ENCODE assay signal across 14 cellular contexts in the genomic region with DNA sequence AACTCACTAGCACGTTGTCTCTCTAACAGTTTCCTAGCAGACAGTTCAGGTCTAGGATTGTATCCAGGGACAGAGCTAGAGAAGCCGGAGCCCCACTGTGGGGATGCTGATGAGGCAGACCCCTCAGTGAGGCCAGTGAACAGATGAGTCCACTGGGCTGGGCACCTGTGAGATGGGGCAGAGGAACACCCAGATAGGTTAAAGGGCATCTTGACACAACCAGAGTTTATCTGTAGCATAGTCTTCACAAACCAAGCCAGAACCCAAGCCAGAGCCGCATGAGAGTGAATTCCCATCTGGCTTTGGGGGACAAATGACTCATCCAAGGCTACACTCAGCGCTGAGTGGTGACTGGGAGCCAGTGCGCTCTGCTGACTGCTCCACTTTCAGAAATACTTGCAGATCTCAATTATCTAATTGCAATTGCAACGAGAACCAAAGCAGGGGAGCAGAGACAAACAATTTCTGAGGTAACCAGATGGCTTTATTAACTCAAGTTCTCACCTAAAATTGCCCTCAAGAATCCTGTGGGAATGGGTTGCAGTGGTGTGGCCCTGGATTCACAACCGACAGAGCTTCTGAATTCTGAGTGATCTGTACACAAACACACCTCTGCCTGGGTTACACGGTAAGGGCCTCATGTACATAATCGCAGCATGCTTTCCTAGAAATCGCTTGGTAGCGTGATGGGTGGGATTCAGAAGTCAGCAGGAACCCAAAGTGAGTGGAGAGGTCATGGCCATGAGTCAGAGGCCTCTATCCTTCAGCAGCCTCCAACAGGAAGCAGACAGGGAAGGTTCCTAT. TPM values are rescaled to one million over a fixed set of nuclear protein-coding genes. Genes with fewer than 3 reads are reported as not detected.
A peak's percentile ranks its signal among the peaks of the same experiment; 100 is the strongest.
DNase-seq lines count a peak whose midpoint lies in the region; ATAC-seq and TF ChIP-seq lines count a peak whose summit lies in the region.
"Had no signal": no experiment of that assay in that cellular context is flagged by ENCODE, and none has a peak within 500 bp of the region (broad histone marks: within the 10 kb centered on the region; RNA-seq: fewer than 3 reads in every experiment).

No MANE protein-coding gene starts in this region.

- intact Hi-C loops in sigmoid colon (cut with DNase I) (no loop called here), CD14-positive monocyte (cut with micrococcal nuclease) (no loop called here)

- no peaks in the 10 kb centered on the region for H3K4me1 Mint-ChIP-seq in immature natural killer cell
- no peaks in the 10 kb centered on the region for H3K4me1 Mint-ChIP-seq in CD14-positive monocyte

- H3K27ac ChIP-seq in RWPE2 (ENCODE audit: poor library complexity, severe bottlenecking) (no peak overlapping the region), sigmoid colon (peak overlapping the region in 1 of 4 donors; percentile 5)

- no peak overlapping the region for H3K27ac Mint-ChIP-seq in immature natural killer cell
- peak overlapping the region in 1 of 7 donors; percentile 57 for H3K27ac Mint-ChIP-seq in CD14-positive monocyte
- H3K27ac Mint-ChIP-seq: dendritic cell treated with granulocyte-macrophage colony-stimulating factor and Interleukin-4, amounts not matched to agents 40 ng/mL and 50 ng/mL, for 4 days; GM23338 had no signal

- TF ChIP-seq CTCF in RWPE2 (IDR thresholded peaks at IDR 0.05; ENCODE audit: poor library complexity, severe bottlenecking), result no peak
- TF ChIP-seq CTCF in fibroblast of villous mesenchyme (IDR thresholded peaks at IDR 0.05; ENCODE audit: insufficient read depth, low read depth, low read length), result no peak
- no peak for TF ChIP-seq CTCF in sigmoid colon (IDR thresholded peaks at IDR 0.05)
- TF ChIP-seq CTCF in CD14-positive monocyte (IDR thresholded peaks at IDR 0.05), result no peak

- H3K9me3 ChIP-seq in RWPE2 (ENCODE audit: severe bottlenecking) (no peaks in the 10 kb centered on the region), sigmoid colon (no peaks in the 10 kb centered on the region)

- 29 to 73% methylated on average over 11 of the region's 11 CpGs for WGBS in sigmoid colon, 2 donors

- DNase-seq in HCEC 1CT, result peak; percentile 50
- no peak for DNase-seq in RWPE2 (ENCODE audit: low spot score)
- peak; percentile 28 for DNase-seq in fibroblast of villous mesenchyme (ENCODE audit: low read depth)
- peak; percentile 21 for DNase-seq in sigmoid colon
- no peak for DNase-seq in anterior cingulate cortex (lab: John Stamatoyannopoulos, UW)
- no peak for DNase-seq in immature natural killer cell
- DNase-seq in CD14-positive monocyte (ENCODE audit: low spot score), result no peak
- DNase-seq: activated T-cell treated with anti-CD3 and anti-CD28 coated beads, Interleukin-2, amount 50 U/mL, for 1 hour; DND-41; NCI-H1105; stimulated activated CD4-positive, alpha-beta T cell treated with anti-CD3 and anti-CD28 coated beads, Interleukin-4, amount 100 ng/mL, for 24 hours had no signal

- H3K4me1 ChIP-seq in RWPE2 (ENCODE audit: insufficient read depth, poor library complexity, severe bottlenecking) (peaks cover 18% of the 10 kb centered on the region), sigmoid colon (peaks cover 0 to 12% (median 9%) of the 10 kb centered on the region in 4 donors)

- no peaks in the 10 kb centered on the region for H3K27me3 ChIP-seq in RWPE2 (ENCODE audit: insufficient read depth, poor library complexity, severe bottlenecking)
- no peaks in the 10 kb centered on the region for H3K27me3 ChIP-seq in sigmoid colon

- H3K4me3 Mint-ChIP-seq in immature natural killer cell, result no peak overlapping the region
- no peak overlapping the region for H3K4me3 Mint-ChIP-seq in CD14-positive monocyte
- H3K4me3 Mint-ChIP-seq: dendritic cell treated with granulocyte-macrophage colony-stimulating factor and Interleukin-4, amounts not matched to agents 40 ng/mL and 50 ng/mL, for 4 days; GM23338 had no signal

- H3K36me3 ChIP-seq in RWPE2 (ENCODE audit: low read depth) (no peaks in the 10 kb centered on the region), sigmoid colon (no peaks in the 10 kb centered on the region)

- ATAC-seq in RWPE2 (ENCODE audit: low read depth) (peak; percentile 68), HG03097 (IDR thresholded peaks at IDR 0.05; ENCODE audit: low FRiP score, unreplicated experiment) (no peak)
- ATAC-seq: GM23338 had no signal

- peaks cover 0 to 5% (median 2%) of the 10 kb centered on the region in 3 donors for H3K27me3 Mint-ChIP-seq in immature natural killer cell (ENCODE audit: low read depth in 3 of 3)
- H3K27me3 Mint-ChIP-seq in CD14-positive monocyte (ENCODE audit: low read depth in 3 of 3), result peaks cover 4 to 9% (median 4%) of the 10 kb centered on the region in 3 donors

- H3K9me3 Mint-ChIP-seq in immature natural killer cell (no peaks in the 10 kb centered on the region), CD14-positive monocyte (no peaks in the 10 kb centered on the region)
- H3K9me3 Mint-ChIP-seq: dendritic cell treated with granulocyte-macrophage colony-stimulating factor and Interleukin-4, amounts not matched to agents 40 ng/mL and 50 ng/mL, for 4 days; GM23338 had no signal

- H3K4me3 ChIP-seq in RWPE2 (ENCODE audit: severe bottlenecking) (no peak overlapping the region), fibroblast of villous mesenchyme (ENCODE audit: low read depth, low read length) (no peak overlapping the region), sigmoid colon (no peak overlapping the region)
- H3K4me3 ChIP-seq: GM23338 had no signal

- TF ChIP-seq POLR2A in sigmoid colon (IDR thresholded peaks at IDR 0.05), result no peak

- H3K36me3 Mint-ChIP-seq in immature natural killer cell (no peaks in the 10 kb centered on the region), CD14-positive monocyte (no peaks in the 10 kb centered on the region)

- no peak for TF ChIP-seq EP300 in sigmoid colon (IDR thresholded peaks at IDR 0.05)

RNA-seq across cellular contexts. Expression of a gene that starts 14.9 kb away (rescaled TPM):
- total RNA-seq in fibroblast of villous mesenchyme (under 0.01 and 1.3 TPM in 2 replicates), sigmoid colon (1 to 10 TPM in 1 of 4 donors, not detected in 3; 3.2 TPM)
- polyA plus RNA-seq in sigmoid colon (100 to 1,000 TPM; 201 to 720 (median 296) TPM), immature natural killer cell (not detected), CD14-positive monocyte (not detected)

RNA-seq across cellular contexts. Expression of a gene that starts 48.7 kb away (rescaled TPM):
- total RNA-seq in fibroblast of villous mesenchyme (17.1 and 22.9 TPM in 2 replicates), sigmoid colon (10 to 100 TPM in 2 of 4 donors, 1 to 10 TPM in 2; 8.0 to 13.9 (median 10.4) TPM)
- polyA plus RNA-seq in sigmoid colon (10 to 100 TPM in 1 of 3 donors, 1 to 10 TPM in 2; 7.2 to 12.4 (median 7.6) TPM), immature natural killer cell (10 to 100 TPM; 22.9 to 34.2 (median 27.5) TPM), CD14-positive monocyte (1 to 10 TPM; 2.0 to 2.8 TPM)

Comparison
In these comparisons a context has a peak if more than half of its experiments do, and no peak if none do; other contexts are left out.
1. DNase-seq: peak in HCEC 1CT (single experiment), fibroblast of villous mesenchyme (single experiment) and sigmoid colon (single experiment); none in RWPE2 (single experiment), anterior cingulate cortex (0 of 58), immature natural killer cell (0 of 3) and CD14-positive monocyte (single experiment).
2. RNA of a gene that starts 14.9 kb away (polyA plus RNA-seq): 201 to 720 TPM in sigmoid colon; not detected in immature natural killer cell and not detected in CD14-positive monocyte; every median in the first group is over 100 times any median in the second.